Comparison of ENCODE assay signal across 30 cellular contexts in genomic region chr3:15372918-15373317, GRCh38.
"Had no signal": no experiment of that assay in that cellular context is flagged by ENCODE, and none has a peak within 500 bp of the region (broad histone marks: within the 10 kb centered on the region; RNA-seq: fewer than 3 reads in every experiment).

No MANE protein-coding gene starts in this region.

- H3K4me3 ChIP-seq: MG63 had no signal

- H3K27me3 ChIP-seq: MG63 had no signal

- H3K36me3 ChIP-seq: MG63 had no signal

- DNase-seq: Kasumi-1, MG63, MM.1S, MV-4-11, NCI-H1048, NCI-H1092, NCI-H1105, NCI-H1417 treated with DMSO at 0.1 percent for 48 hours, NCI-H1436, NCI-H1436 treated with DMSO at 0.1 percent for 48 hours, NCI-H146, NCI-H1694, NCI-H1694 treated with DMSO at 0.1 percent for 48 hours, NCI-H187, NCI-H187 treated with DMSO at 0.1 percent for 48 hours, NCI-H1930, NCI-H2029, NCI-H2029 treated with DMSO at 0.1 percent for 48 hours, NCI-H2081, NCI-H2081 treated with DMSO at 0.1 percent for 48 hours, NCI-H2107, NCI-H2171, NCI-H2227 treated with DMSO at 0.1 percent for 48 hours, NCI-H226, NCI-H345, NCI-H446, NCI-H446 treated with DMSO at 0.1 percent for 48 hours, NCI-H510A, NCI-H510A treated with DMSO at 0.1 percent for 48 hours, NCI-H524 treated with DMSO at 0.1 percent for 48 hours had no signal

- H3K9me3 ChIP-seq: MG63 had no signal
